18 cellular contexts compared by ENCODE assay signal in genomic region chrX:79231662-79232061, GRCh38.
DNase-seq lines count a peak whose midpoint lies in the region; ATAC-seq and TF ChIP-seq lines count a peak whose summit lies in the region.
"Had no signal": no experiment of that assay in that cellular context is flagged by ENCODE, and none has a peak within 500 bp of the region (broad histone marks: within the 10 kb centered on the region; RNA-seq: fewer than 3 reads in every experiment).

No MANE protein-coding gene starts in this region.

- peaks cover 2% of the 10 kb centered on the region for H3K9me3 Mint-ChIP-seq in activated CD8-positive, alpha-beta T cell treated with anti-CD3 and anti-CD28 coated beads for 36 hours
- peaks cover 0 to 2% (median 0%) of the 10 kb centered on the region in 6 donors for H3K9me3 Mint-ChIP-seq in immature natural killer cell

- ATAC-seq in activated CD8-positive, alpha-beta T cell treated with anti-CD3 and anti-CD28 coated beads for 36 hours: peak; percentile 53

- peaks cover 54% of the 10 kb centered on the region for H3K4me1 Mint-ChIP-seq in activated CD8-positive, alpha-beta T cell treated with anti-CD3 and anti-CD28 coated beads for 36 hours (ENCODE audit: low read depth)
- peaks cover 23 to 45% of the 10 kb centered on the region in 2 donors for H3K4me1 Mint-ChIP-seq in immature natural killer cell
- H3K4me1 Mint-ChIP-seq: H9 had no signal

- POLR2A ChIA-PET in activated CD8-positive, alpha-beta T cell treated with anti-CD3 and anti-CD28 coated beads for 36 hours (lab: Charles Lee): interaction anchor here (0.9 kb wide), 1 partner anchor 11 kb away, joined by 3 read pairs; no protein-coding TSS in a partner anchor

- H3K27ac Mint-ChIP-seq in activated CD8-positive, alpha-beta T cell treated with anti-CD3 and anti-CD28 coated beads for 36 hours: peak overlapping the region; percentile 90
- peak overlapping the region; percentile 66 to 86 (median 83) for H3K27ac Mint-ChIP-seq in immature natural killer cell
- H3K27ac Mint-ChIP-seq: H9 had no signal

- CTCF ChIA-PET in activated CD8-positive, alpha-beta T cell treated with anti-CD3 and anti-CD28 coated beads for 36 hours (lab: Charles Lee): no interaction called here

- peak overlapping the region; percentile 7 for H3K4me3 Mint-ChIP-seq in activated CD8-positive, alpha-beta T cell treated with anti-CD3 and anti-CD28 coated beads for 36 hours
- peak overlapping the region; percentile 38 to 61 (median 57) for H3K4me3 Mint-ChIP-seq in immature natural killer cell
- H3K4me3 Mint-ChIP-seq: H9 had no signal

- no peaks in the 10 kb centered on the region for H3K27me3 Mint-ChIP-seq in activated CD8-positive, alpha-beta T cell treated with anti-CD3 and anti-CD28 coated beads for 36 hours
- H3K27me3 Mint-ChIP-seq in immature natural killer cell (ENCODE audit: low read depth in 3 of 3): peaks cover 0 to 4% (median 0%) of the 10 kb centered on the region in 3 donors

- TF ChIP-seq CTCF in activated CD8-positive, alpha-beta T cell treated with anti-CD3 and anti-CD28 coated beads for 36 hours (IDR thresholded peaks at IDR 0.05): no peak

- DNase-seq in stimulated activated CD8-positive, alpha-beta memory T cell treated with anti-CD3 and anti-CD28 coated beads, Interleukin-7, amount 100 ng/mL, for 24 hours (ENCODE audit: low read depth): peak; percentile 1
- no peak for DNase-seq in stimulated activated CD8-positive, alpha-beta memory T cell treated with anti-CD3 and anti-CD28 coated beads, Interleukin-4, amount 100 ng/mL, for 48 hours
- no peak for DNase-seq in activated CD8-positive, alpha-beta T cell treated with anti-CD3 and anti-CD28 coated beads for 36 hours
- peak in 2 of 3 donors; percentile 9 to 14 for DNase-seq in immature natural killer cell
- DNase-seq in SW480 (ENCODE audit: low spot score): no peak
- DNase-seq in NCI-H1930 (lab: John Stamatoyannopoulos, UW): no peak
- DNase-seq in SK-N-DZ (ENCODE audit: low spot score): no peak
- DNase-seq: BE2C; H9; KG1; NCI-H1048; NCI-H146; NCI-H2107; NCI-H345; NCI-H69; NK-92 treated with Interleukin-12 subunit alpha and Interleukin-12 subunit beta, amount 100 ng/mL, for 24 hours; OCI-M1; RPMI8226 had no signal

- peaks cover 43% of the 10 kb centered on the region for H3K36me3 Mint-ChIP-seq in activated CD8-positive, alpha-beta T cell treated with anti-CD3 and anti-CD28 coated beads for 36 hours (ENCODE audit: low read depth)
- peaks cover 4 to 21% (median 6%) of the 10 kb centered on the region in 3 donors for H3K36me3 Mint-ChIP-seq in immature natural killer cell

- intact Hi-C loops in activated CD8-positive, alpha-beta T cell treated with anti-CD3 and anti-CD28 coated beads for 36 hours (cut with micrococcal nuclease): no loop called here

Comparison
In these comparisons a context has a peak if more than half of its experiments do, and no peak if none do; other contexts are left out.
1. DNase-seq: peak in stimulated activated CD8-positive, alpha-beta memory T cell treated with anti-CD3 and anti-CD28 coated beads, Interleukin-7, amount 100 ng/mL, for 24 hours (single experiment) and immature natural killer cell (2 of 3); none in stimulated activated CD8-positive, alpha-beta memory T cell treated with anti-CD3 and anti-CD28 coated beads, Interleukin-4, amount 100 ng/mL, for 48 hours (single experiment), activated CD8-positive, alpha-beta T cell treated with anti-CD3 and anti-CD28 coated beads for 36 hours (single experiment), SW480 (single experiment), NCI-H1930 (0 of 2) and SK-N-DZ (single experiment).